ENCODE assay signal across 8 cellular contexts in genomic region chr7:3300221-3300650, GRCh38. TPM values are rescaled to one million over a fixed set of nuclear protein-coding genes. Genes with fewer than 3 reads are reported as not detected.
DNase-seq lines count a peak whose midpoint lies in the region; ATAC-seq and TF ChIP-seq lines count a peak whose summit lies in the region.

No MANE protein-coding gene starts in this region.

- ATAC-seq in activated CD8-positive, alpha-beta T cell treated with anti-CD3 and anti-CD28 coated beads for 36 hours: no peak
- no peak for ATAC-seq in GM18907 (IDR thresholded peaks at IDR 0.05; ENCODE audit: unreplicated experiment)

- H3K4me1 ChIP-seq in iPS-20b (ENCODE audit: insufficient read depth, low read length) (peaks cover 3% of the 10 kb centered on the region; the same call in 1 of the 2 replicates), subcutaneous abdominal adipose tissue (ENCODE audit: control insufficient read depth in 5 of 5, insufficient read depth in 5 of 5, low read length in 5 of 5) (peaks cover 0 to 32% (median 25%) of the 10 kb centered on the region in 5 donors)

- no peak for TF ChIP-seq CTCF in activated CD8-positive, alpha-beta T cell treated with anti-CD3 and anti-CD28 coated beads for 36 hours (IDR thresholded peaks at IDR 0.05)

- H3K27me3 ChIP-seq in iPS-20b (ENCODE audit: insufficient read depth, low read length) (peaks cover 38% of the 10 kb centered on the region), subcutaneous abdominal adipose tissue (ENCODE audit: control insufficient read depth in 5 of 5, insufficient read depth in 4 of 5, low read length in 5 of 5) (peaks cover 0 to 5% (median 0%) of the 10 kb centered on the region in 5 donors)

- H3K27ac ChIP-seq in iPS-20b (ENCODE audit: low read length) (no peak overlapping the region), subcutaneous abdominal adipose tissue (ENCODE audit: low read depth, low read length) (no peak overlapping the region)

- H3K4me3 Mint-ChIP-seq in activated CD8-positive, alpha-beta T cell treated with anti-CD3 and anti-CD28 coated beads for 36 hours: peak overlapping the region; percentile 52

- H3K4me3 ChIP-seq in iPS-20b (ENCODE audit: low read length) (peak overlapping the region; percentile 72), subcutaneous abdominal adipose tissue (ENCODE audit: low read depth in 1 of 5, low read length in 5 of 5) (peak overlapping the region; percentile 29 to 68 (median 61))

- peak overlapping the region; percentile 60; the same call in 1 of the 2 replicates for H3K9ac ChIP-seq in iPS-20b (ENCODE audit: low read depth, low read length)
- peak overlapping the region in 1 of 5 donors; percentile 1 for H3K9ac ChIP-seq in subcutaneous abdominal adipose tissue (ENCODE audit: low read length in 5 of 5)

- H3K9me3 ChIP-seq in iPS-20b (ENCODE audit: insufficient read depth, low read depth, low read length) (no peaks in the 10 kb centered on the region), subcutaneous abdominal adipose tissue (ENCODE audit: control insufficient read depth in 5 of 5, low read length in 5 of 5) (no peaks in the 10 kb centered on the region)

- peaks cover 29% of the 10 kb centered on the region for H3K27me3 Mint-ChIP-seq in activated CD8-positive, alpha-beta T cell treated with anti-CD3 and anti-CD28 coated beads for 36 hours

- CTCF ChIA-PET in activated CD8-positive, alpha-beta T cell treated with anti-CD3 and anti-CD28 coated beads for 36 hours (lab: Charles Lee): interaction anchor here (0.8 to 2.1 kb wide), 6 partner anchors 9 to 372 kb away, joined by 3 to 19 read pairs (median 4); no protein-coding TSS in a partner anchor

- POLR2A ChIA-PET in activated CD8-positive, alpha-beta T cell treated with anti-CD3 and anti-CD28 coated beads for 36 hours (lab: Charles Lee): interaction anchor here (0.9 to 1.4 kb wide), 2 partner anchors 64 to 165 kb away, joined by 3 to 5 read pairs; no protein-coding TSS in a partner anchor

- H3K36me3 ChIP-seq in iPS-20b (ENCODE audit: insufficient read depth, low read depth, low read length): no peaks in the 10 kb centered on the region
- no peaks in the 10 kb centered on the region for H3K36me3 ChIP-seq in subcutaneous abdominal adipose tissue (ENCODE audit: control insufficient read depth in 5 of 5, insufficient read depth in 5 of 5, low read length in 5 of 5)

- H3K27ac Mint-ChIP-seq in activated CD8-positive, alpha-beta T cell treated with anti-CD3 and anti-CD28 coated beads for 36 hours: no peak overlapping the region

- H3K9me3 Mint-ChIP-seq in activated CD8-positive, alpha-beta T cell treated with anti-CD3 and anti-CD28 coated beads for 36 hours: no peaks in the 10 kb centered on the region

- intact Hi-C loops in activated CD8-positive, alpha-beta T cell treated with anti-CD3 and anti-CD28 coated beads for 36 hours (cut with micrococcal nuclease): loop anchor here (5.0 kb wide), 1 partner anchor 372 kb away; no protein-coding TSS in a partner anchor

- peak; percentile 13 for DNase-seq in activated CD4-positive, alpha-beta T cell treated with anti-CD3 and anti-CD28 coated beads for 48 hours
- DNase-seq in activated CD4-positive, alpha-beta T cell treated with anti-CD3 and anti-CD28 coated beads, Interleukin-2, amount 50 U/mL, for 1 hour: no peak
- peak; percentile 20 for DNase-seq in activated CD8-positive, alpha-beta T cell treated with anti-CD3 and anti-CD28 coated beads for 36 hours
- DNase-seq in Ammon's horn (ENCODE audit: low spot score): no peak
- no peak for DNase-seq in stimulated activated CD4-positive, alpha-beta T cell treated with anti-CD3 and anti-CD28 coated beads, Interleukin-4, amount 100 ng/mL, for 1 hour

- H3K36me3 Mint-ChIP-seq in activated CD8-positive, alpha-beta T cell treated with anti-CD3 and anti-CD28 coated beads for 36 hours (ENCODE audit: low read depth): no peaks in the 10 kb centered on the region

- peaks cover 5% of the 10 kb centered on the region for H3K4me1 Mint-ChIP-seq in activated CD8-positive, alpha-beta T cell treated with anti-CD3 and anti-CD28 coated beads for 36 hours (ENCODE audit: low read depth)

RNA-seq across cellular contexts. Expression of gene SDK1, which starts 0.8 kb away (rescaled TPM):
- total RNA-seq in activated CD8-positive, alpha-beta T cell treated with anti-CD3 and anti-CD28 coated beads for 36 hours: under 1 TPM; 0.25 to 0.78 TPM

Comparison
In these comparisons a context has a peak if more than half of its experiments do, and no peak if none do; other contexts are left out.
1. DNase-seq: peak in activated CD4-positive, alpha-beta T cell treated with anti-CD3 and anti-CD28 coated beads for 48 hours (single experiment) and activated CD8-positive, alpha-beta T cell treated with anti-CD3 and anti-CD28 coated beads for 36 hours (single experiment); none in activated CD4-positive, alpha-beta T cell treated with anti-CD3 and anti-CD28 coated beads, Interleukin-2, amount 50 U/mL, for 1 hour (single experiment), Ammon's horn (single experiment) and stimulated activated CD4-positive, alpha-beta T cell treated with anti-CD3 and anti-CD28 coated beads, Interleukin-4, amount 100 ng/mL, for 1 hour (single experiment).